In the genomic region with DNA sequence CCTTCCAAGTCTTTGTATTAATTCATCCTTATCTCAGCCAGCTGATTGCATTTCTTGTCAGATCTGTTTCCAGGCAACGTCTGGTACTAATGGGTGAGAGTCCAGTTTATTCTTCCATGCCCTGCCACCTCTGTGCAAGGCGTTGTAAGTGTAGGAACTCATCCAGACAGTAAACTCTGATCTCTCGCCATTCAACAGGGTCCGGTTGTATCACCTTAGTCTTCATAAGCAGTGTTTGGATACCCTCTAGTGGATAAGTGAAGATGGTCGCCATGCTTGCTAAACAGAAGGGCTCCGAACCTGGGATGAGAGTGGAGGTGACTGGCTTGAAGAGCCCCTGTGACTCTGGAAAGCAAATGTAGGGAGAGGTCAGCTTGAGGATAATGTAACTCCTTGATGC, we compare ENCODE assay signal across 8 cellular contexts. TPM values are rescaled to one million over a fixed set of nuclear protein-coding genes. Genes with fewer than 3 reads are reported as not detected.
A peak's percentile ranks its signal among the peaks of the same experiment; 100 is the strongest.
DNase-seq lines count a peak whose midpoint lies in the region; ATAC-seq and TF ChIP-seq lines count a peak whose summit lies in the region.

No MANE protein-coding gene starts in this region.

- H3K79me2 ChIP-seq in PC-9 (ENCODE audit: low read depth), result no peaks in the 10 kb centered on the region

- H3K36me3 Mint-ChIP-seq in chondrocyte (ENCODE audit: low read depth), result no peaks in the 10 kb centered on the region

- H3K4me3 ChIP-seq in PC-9, result no peak overlapping the region
- no peak overlapping the region for H3K4me3 ChIP-seq in lower lobe of right lung

- CTCF ChIA-PET in PC-9 (lab: Charles Lee), result no interaction called here

- no peak overlapping the region for H3K27ac Mint-ChIP-seq in chondrocyte (ENCODE audit: unreplicated experiment)

- no peaks in the 10 kb centered on the region for H3K27me3 Mint-ChIP-seq in chondrocyte (ENCODE audit: low read depth)

- H3K9me3 Mint-ChIP-seq in chondrocyte (ENCODE audit: low read depth), result no peaks in the 10 kb centered on the region

- H3K9me3 ChIP-seq in PC-9 (ENCODE audit: insufficient read depth, low read depth) (no peaks in the 10 kb centered on the region), lower lobe of right lung (no peaks in the 10 kb centered on the region)

- H3K9me2 ChIP-seq in PC-9 (ENCODE audit: insufficient read depth), result no peaks in the 10 kb centered on the region

- BruUV-seq in PC-9 (replicated peaks; lab: Mats Ljungman, UMichigan), result no TSS peak

- TF ChIP-seq CTCF in PC-9 (conservative IDR thresholded peaks at IDR 0.05), result peak; percentile 44
- TF ChIP-seq CTCF in chondrocyte (IDR thresholded peaks at IDR 0.05), result peak; percentile 81
- peak; percentile 44 for TF ChIP-seq CTCF in lower lobe of right lung (IDR thresholded peaks at IDR 0.05)

- H3K27me3 ChIP-seq in PC-9 (ENCODE audit: insufficient read depth, low read depth), result no peaks in the 10 kb centered on the region
- no peaks in the 10 kb centered on the region for H3K27me3 ChIP-seq in lower lobe of right lung (ENCODE audit: low read depth)

- peaks cover 9% of the 10 kb centered on the region for H3K4me1 Mint-ChIP-seq in chondrocyte (ENCODE audit: low read depth)

- ATAC-seq in HG03342 (IDR thresholded peaks at IDR 0.05; ENCODE audit: unreplicated experiment) (peak; percentile 48), lower lobe of right lung (peak; percentile 45 to 46), HG03196 (IDR thresholded peaks at IDR 0.05; ENCODE audit: unreplicated experiment) (no peak)

- POLR2A ChIA-PET in PC-9 (lab: Charles Lee; ENCODE audit: unreplicated experiment), result no interaction called here

- H3K4me3 Mint-ChIP-seq in chondrocyte (ENCODE audit: unreplicated experiment), result no peak overlapping the region

- DNase-seq in NCI-H2107 treated with DMSO at 0.1 percent for 48 hours (lab: John Stamatoyannopoulos, UW; ENCODE audit: unreplicated experiment), result peak; percentile 7
- no peak for DNase-seq in NCI-H2107 (lab: John Stamatoyannopoulos, UW)
- DNase-seq in PC-9, result no peak
- DNase-seq in chondrocyte (ENCODE audit: low spot score), result no peak
- no peak for DNase-seq in lower lobe of right lung
- no peak for DNase-seq in foreskin melanocyte

- H3F3A ChIP-seq in PC-9 (ENCODE audit: insufficient read depth, low read depth), result no peaks in the 10 kb centered on the region

- H3K36me3 ChIP-seq in PC-9 (ENCODE audit: low read depth) (no peaks in the 10 kb centered on the region), lower lobe of right lung (no peaks in the 10 kb centered on the region)

- intact Hi-C loops in PC-9 (cut with micrococcal nuclease; ENCODE audit: unreplicated experiment), result loop anchor here (1.0 kb wide), 1 partner anchor 163 kb away; no protein-coding TSS in a partner anchor
- intact Hi-C loops in lower lobe of right lung (cut with DNase I), result no loop called here

- no peak overlapping the region for H3K4me2 ChIP-seq in PC-9

- H2AFZ ChIP-seq in PC-9, result no peak overlapping the region

- H3K4me1 ChIP-seq in PC-9 (replicated peaks; ENCODE audit: insufficient read depth) (no peaks in the 10 kb centered on the region), lower lobe of right lung (peaks cover 14% of the 10 kb centered on the region)

- no peaks in the 10 kb centered on the region for H4K20me1 ChIP-seq in PC-9 (ENCODE audit: insufficient read depth)

- H3K27ac ChIP-seq in PC-9 (no peak overlapping the region), lower lobe of right lung (no peak overlapping the region)

RNA-seq across cellular contexts. Expression of gene CMTM7, which starts 51.6 kb away (rescaled TPM):
- total RNA-seq in PC-9 (2021), result 37.1 and 51.6 TPM in 2 replicates
- total RNA-seq in chondrocyte, result 8.8 to 10.6 TPM (median 9.3 TPM) in 3 replicates
- 49.9 TPM for total RNA-seq in lower lobe of right lung
